ENCODE assay signal across 8 cellular contexts in the genomic region with DNA sequence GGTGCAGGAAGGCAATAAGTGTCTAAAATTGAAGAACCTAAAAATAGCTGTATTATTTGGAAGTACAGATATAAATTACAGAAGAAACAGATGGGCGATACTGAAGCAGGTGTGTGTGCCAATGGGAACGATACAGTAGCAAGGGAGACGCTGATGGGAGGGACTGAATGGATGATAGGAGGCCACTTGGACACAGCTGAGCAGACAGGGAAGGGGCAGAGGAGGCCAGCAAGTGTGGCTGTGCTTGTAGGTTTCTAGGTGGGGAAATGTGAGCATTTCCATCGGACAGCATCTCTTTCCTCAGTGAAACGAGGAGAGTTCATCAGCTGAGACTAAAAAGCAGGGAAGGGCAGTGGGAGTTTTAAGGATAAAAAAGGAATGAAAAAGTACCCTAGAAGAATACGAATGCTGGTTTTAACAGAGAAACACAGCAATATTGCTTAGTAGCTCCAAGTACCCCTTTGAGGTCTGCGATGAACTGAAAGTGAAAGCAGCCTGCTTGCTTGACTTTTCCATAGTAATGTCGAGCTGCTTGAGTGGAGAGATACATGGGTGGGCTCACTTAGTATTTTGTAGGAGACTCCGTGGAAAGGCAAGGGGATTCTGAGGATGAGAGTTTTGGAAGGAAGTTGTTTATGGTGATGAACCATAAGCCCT.
DNase-seq lines count a peak whose midpoint lies in the region; ATAC-seq and TF ChIP-seq lines count a peak whose summit lies in the region.

No MANE protein-coding gene starts in this region.

- no peaks in the 10 kb centered on the region for H3K27me3 ChIP-seq in right lobe of liver

- WGBS in right lobe of liver (ENCODE audit: insufficient coverage, low coverage, low lambda C conversion rate, missing lambda C conversion rate), result 39% methylated on average over 8 of the region's 9 CpGs
- WGBS in lower leg skin, 2 donors, result 69 to 74% methylated on average over 9 of the region's 9 CpGs

- TF ChIP-seq POLR2A in right lobe of liver (IDR thresholded peaks at IDR 0.05) (no peak), lower leg skin (IDR thresholded peaks at IDR 0.05) (no peak)

- TF ChIP-seq CTCF in LNCaP clone FGC (IDR thresholded peaks at IDR 0.05; ENCODE audit: control insufficient read depth, extremely low read depth, insufficient read depth), result no peak
- no peak for TF ChIP-seq CTCF in WI38 (IDR thresholded peaks at IDR 0.05; ENCODE audit: low read depth, low read length)
- TF ChIP-seq CTCF in right lobe of liver (IDR thresholded peaks at IDR 0.05), result no peak
- TF ChIP-seq CTCF in lower leg skin (IDR thresholded peaks at IDR 0.05), result no peak

- no peak overlapping the region for H3K27ac ChIP-seq in right lobe of liver

- intact Hi-C loops in right lobe of liver (cut with DNase I) (no loop called here), lower leg skin (cut with DNase I; ENCODE audit: low total_unique reads) (no loop called here)

- peak; percentile 57 to 75 (median 64) for ATAC-seq in right lobe of liver
- no peak for ATAC-seq in GM18520 (IDR thresholded peaks at IDR 0.05; ENCODE audit: unreplicated experiment)

- H3K4me1 ChIP-seq in right lobe of liver, result no peaks in the 10 kb centered on the region

- no peaks in the 10 kb centered on the region for H3K36me3 ChIP-seq in right lobe of liver

- H3K4me3 ChIP-seq in LNCaP clone FGC (ENCODE audit: low read depth, low read length), result peak overlapping the region; percentile 34
- H3K4me3 ChIP-seq in WI38 (ENCODE audit: low read depth, low read length), result peak overlapping the region; percentile 59
- peak overlapping the region; percentile 24 to 50 (median 30) for H3K4me3 ChIP-seq in right lobe of liver
- H3K4me3 ChIP-seq in lower leg skin (ENCODE audit: low read depth, poor library complexity, severe bottlenecking), result no peak overlapping the region

- H3K9me3 ChIP-seq in right lobe of liver, result no peaks in the 10 kb centered on the region

- DNase-seq in stimulated activated CD4-positive, alpha-beta T cell treated with anti-CD3 and anti-CD28 coated beads, Interleukin-1b, Interleukin-23, amount 100 ng/mL, for 48 hours, result peak; percentile 21
- DNase-seq in stimulated activated CD4-positive, alpha-beta T cell treated with anti-CD3 and anti-CD28 coated beads, Interleukin-4, amount 100 ng/mL, for 1 hour, result no peak
- no peak for DNase-seq in LNCaP clone FGC (ENCODE audit: low read depth)
- DNase-seq in right lobe of liver, result no peak
- DNase-seq in lower leg skin (ENCODE audit: low spot score in 2 of 2), result no peak
- DNase-seq in dedifferentiated amniotic fluid mesenchymal stem cell (ENCODE audit: extremely low spot score), result no peak
